In genomic region chr16:76294691-76295214, GRCh38 we compare ENCODE assay signal across 21 cellular contexts. TPM values are rescaled to one million over a fixed set of nuclear protein-coding genes. Genes with fewer than 3 reads are reported as not detected.
A peak's percentile ranks its signal among the peaks of the same experiment; 100 is the strongest.
DNase-seq lines count a peak whose midpoint lies in the region; ATAC-seq, FAIRE-seq and TF ChIP-seq lines count a peak whose summit lies in the region.
"Had no signal": no experiment of that assay in that cellular context is flagged by ENCODE, and none has a peak within 500 bp of the region (broad histone marks: within the 10 kb centered on the region; RNA-seq: fewer than 3 reads in every experiment).

No MANE protein-coding gene starts in this region.

- DNase-seq in GM12878 (ENCODE audit: low read depth, low spot score), result no peak
- no peak for DNase-seq in RCC 7860 (ENCODE audit: low spot score)
- DNase-seq: ACHN; BE2C; C1 segment of cervical spinal cord; Caco-2; CD4-positive, CD25-positive, alpha-beta regulatory T cell; GM23248; IMR-90 had no signal

- H2AFZ ChIP-seq in OCI-LY3 (ENCODE audit: low read depth, low read length), result peak overlapping the region; percentile 69
- H2AFZ ChIP-seq in GM12878 (ENCODE audit: control insufficient read depth, low read depth, low read length), result no peak overlapping the region
- H2AFZ ChIP-seq: GM23248 had no signal

- H3K9me3 ChIP-seq in OCI-LY3 (ENCODE audit: insufficient read depth, low read length) (no peaks in the 10 kb centered on the region), GM12878 (replicated peaks; ENCODE audit: control insufficient read depth, insufficient read depth, low read length) (no peaks in the 10 kb centered on the region)
- H3K9me3 ChIP-seq: BE2C, Caco-2, HAP-1 had no signal

- RAD21 ChIA-PET in GM12878 (lab: Charles Lee; ENCODE audit: unreplicated experiment), result interaction anchor here (0.7 to 1.0 kb wide), 2 partner anchors 9 to 15 kb away, joined by 3 read pairs; no protein-coding TSS in a partner anchor

- CTCF ChIA-PET in GM12878 (lab: Yijun Ruan, JAX), result interaction anchor here (1.2 to 1.5 kb wide), 2 partner anchors 16 to 358 kb away, joined by 3 to 4 read pairs; no protein-coding TSS in a partner anchor

- TF ChIP-seq RAD21 in GM12878 (IDR thresholded peaks at IDR 0.05; ENCODE audit: insufficient read depth, low read depth, low read length), result no peak

- ATAC-seq in HG02885 (IDR thresholded peaks at IDR 0.05; ENCODE audit: poor library complexity, unreplicated experiment) (peak; percentile 57), GM12878 (peak; percentile 74), GM19455 (IDR thresholded peaks at IDR 0.05; ENCODE audit: unreplicated experiment) (no peak), GM18907 (IDR thresholded peaks at IDR 0.05; ENCODE audit: unreplicated experiment) (no peak), GM18519 (IDR thresholded peaks at IDR 0.05; ENCODE audit: low FRiP score, unreplicated experiment) (no peak)
- ATAC-seq: K562 had no signal

- H3K4me2 ChIP-seq in OCI-LY3 (ENCODE audit: low read length) (no peak overlapping the region), GM12878 (ENCODE audit: control insufficient read depth, insufficient read depth) (no peak overlapping the region)

- in situ Hi-C loops in GM12878 (cut with MboI), result no loop called here

- no peak for TF ChIP-seq POLR2A in GM12878 (IDR thresholded peaks at IDR 0.05; ENCODE audit: low read depth, low read length)

- H3K9ac ChIP-seq in OCI-LY3 (ENCODE audit: low read length), result no peak overlapping the region
- no peak overlapping the region for H3K9ac ChIP-seq in GM12878 (ENCODE audit: control insufficient read depth, insufficient read depth, low read length)
- H3K9ac ChIP-seq: GM23248 had no signal

- FAIRE-seq in GM12878 (lab: Jason Lieb, UNC) (no peak), RCC 7860 (lab: Jason Lieb, UNC) (no peak)
- FAIRE-seq: D721Med, G401.6, GM19239, K562 had no signal

- no TSS peak for BruUV-seq in GM12878 (replicated peaks; lab: Mats Ljungman, UMichigan)

- POLR2A ChIA-PET in GM12878 (lab: Charles Lee), result no interaction called here

- H3K36me3 ChIP-seq in OCI-LY3 (replicated peaks; ENCODE audit: low read depth, low read length), result no peaks in the 10 kb centered on the region
- no peaks in the 10 kb centered on the region for H3K36me3 ChIP-seq in GM12878 (ENCODE audit: control insufficient read depth in 2 of 2, insufficient read depth in 2 of 2, low read length in 1 of 2)
- H3K36me3 ChIP-seq: BE2C, HAP-1 had no signal

- WGBS in GM12878 (ENCODE audit: insufficient coverage, insufficient replicate concordance, low lambda C conversion rate, missing lambda C conversion rate), result 64% methylated on average over 3 of the region's 3 CpGs

- H3K79me2 ChIP-seq in OCI-LY3 (ENCODE audit: low read length), result no peaks in the 10 kb centered on the region
- no peaks in the 10 kb centered on the region for H3K79me2 ChIP-seq in GM12878 (ENCODE audit: control insufficient read depth, insufficient read depth, low read length)

- H4K20me1 ChIP-seq in OCI-LY3 (ENCODE audit: insufficient read depth, low read length) (no peaks in the 10 kb centered on the region), GM12878 (ENCODE audit: control insufficient read depth, insufficient read depth) (no peaks in the 10 kb centered on the region)

- SMC1A ChIA-PET in GM12878 (lab: Charles Lee; ENCODE audit: uncharacterized antibody, unreplicated experiment), result no interaction called here

- intact Hi-C loops in GM12878 (cut with micrococcal nuclease; ENCODE audit: unreplicated experiment), result no loop called here

- H3K27ac ChIP-seq in OCI-LY3 (ENCODE audit: low read length), result no peak overlapping the region
- no peak overlapping the region for H3K27ac ChIP-seq in GM12878 (ENCODE audit: control insufficient read depth, insufficient read depth)
- H3K27ac ChIP-seq: GM23248, HL-60 had no signal

- H3K4me3 ChIP-seq in OCI-LY3 (ENCODE audit: low read length), result no peak overlapping the region
- no peak overlapping the region for H3K4me3 ChIP-seq in GM12878
- H3K4me3 ChIP-seq: GM23248, HAP-1, K562 had no signal

- H3K4me1 ChIP-seq in OCI-LY3 (ENCODE audit: low read length) (peaks cover 15% of the 10 kb centered on the region), GM12878 (ENCODE audit: control insufficient read depth, insufficient read depth, low read length) (no peaks in the 10 kb centered on the region)
- H3K4me1 ChIP-seq: BE2C, Caco-2, HAP-1 had no signal

- TF ChIP-seq EP300 in GM12878 (IDR thresholded peaks at IDR 0.05; ENCODE audit: borderline replicate concordance in 1 of 2, control insufficient read depth in 1 of 2, low read depth in 2 of 2, low read length in 2 of 2), result no peak

- H3K27me3 ChIP-seq in OCI-LY3 (ENCODE audit: low read depth, low read length), result no peaks in the 10 kb centered on the region
- no peaks in the 10 kb centered on the region for H3K27me3 ChIP-seq in GM12878 (replicated peaks in 1 of 2; ENCODE audit: control insufficient read depth in 2 of 2, insufficient read depth in 2 of 2, low read length in 1 of 2)
- H3K27me3 ChIP-seq: BE2C had no signal

- no peak for TF ChIP-seq CTCF in OCI-LY3 (IDR thresholded peaks at IDR 0.05; ENCODE audit: low read depth, low read length)
- no peak for TF ChIP-seq CTCF in GM12878 (IDR thresholded peaks at IDR 0.05 in 2 of 3, conservative IDR thresholded peaks at IDR 0.05 in 1 of 3; ENCODE audit: control insufficient read depth in 2 of 3, extremely low read depth in 1 of 3, insufficient read depth in 1 of 3, low read depth in 3 of 3, low read length in 3 of 3)

TF ChIP-seq in GM12878, 131 proteins besides CTCF, POLR2A, EP300 and RAD21:
- TF ChIP-seq NKRF (conservative IDR thresholded peaks at IDR 0.05) (no peak), ZZZ3 (IDR thresholded peaks at IDR 0.05; ENCODE audit: control insufficient read depth, insufficient read length, low read depth) (no peak), SMC3 (IDR thresholded peaks at IDR 0.05; ENCODE audit: borderline replicate concordance, low read length) (no peak), ZNF24 (IDR thresholded peaks at IDR 0.05) (peak; percentile 74), ZNF384 (IDR thresholded peaks at IDR 0.05; ENCODE audit: borderline replicate concordance, low read depth, low read length) (no peak)

RNA-seq across cellular contexts. Expression of gene CNTNAP4, which starts 17.6 kb away (rescaled TPM):
- 12.1 and 15.2 TPM in 2 replicates for total RNA-seq in GM12878 (2013; cell fraction: nucleolus; rRNA removed)
- 1.1 and 2.1 TPM in 2 replicates for total RNA-seq in GM12878 (2014; rRNA removed)
- 1.4 and 1.7 TPM in 2 replicates for total RNA-seq in GM12878 (2014; rRNA removed; fragmentation: Illumina TruSeq; extraction: Trizol)
- 1.3 and 1.8 TPM in 2 replicates for total RNA-seq in GM12878 (2021)
- not detected for polyA plus RNA-seq in GM12878 (2011; ENCODE audit: low read depth)
- polyA plus RNA-seq in GM12878 (2011; rRNA removed), result 0.84 and 1.3 TPM in 2 replicates
- 0.43 and 0.53 TPM in 2 replicates for polyA plus RNA-seq in GM12878 (2011; cell fraction: cytosol; rRNA removed)
- polyA plus RNA-seq in GM12878 (2011; cell fraction: nucleus; rRNA removed), result 1.7 and 1.9 TPM in 2 replicates
- 0.18 and 0.23 TPM in 2 replicates for polyA plus RNA-seq in GM12878 (2012)
- polyA plus RNA-seq in GM12878 (2014; fragmentation: Illumina TruSeq; extraction: Trizol), result 0.96 and 1.5 TPM in 2 replicates
- polyA plus RNA-seq in GM12878 (2014; fragmentation: Nextera tagmentation; extraction: Ambion mirVana), result under 1 TPM; 0.45 to 0.75 TPM
- polyA plus RNA-seq in GM12878 (2014; rRNA removed), result 0.81 and 1.9 TPM in 2 replicates
- polyA plus RNA-seq in GM12878 (2016; fragmentation: Nextera tagmentation; extraction: Ambion mirVana), result under 1 TPM; 0.54 to 0.77 TPM
- 1.1 and 2.3 TPM in 2 replicates for polyA minus RNA-seq in GM12878 (2011; rRNA and poly(A)+ RNA removed)
- not detected in 2 replicates for polyA minus RNA-seq in GM12878 (2011; cell fraction: cytosol; rRNA and poly(A)+ RNA removed)
- polyA minus RNA-seq in GM12878 (2011; cell fraction: nucleus; rRNA and poly(A)+ RNA removed), result 2.7 and 3.1 TPM in 2 replicates
- total RNA-seq: A172; Caco-2; CD4-positive, CD25-positive, alpha-beta regulatory T cell; GM23248; IMR-90; K562 had no signal
- polyA plus RNA-seq: CD4-positive, CD25-positive, alpha-beta regulatory T cell; GM23248; IMR-90; K562 had no signal

Comparison
In these comparisons a context has a peak if more than half of its experiments do, and no peak if none do; other contexts are left out.
1. ATAC-seq: peak in HG02885 (single experiment) and GM12878 (single experiment); none in GM19455 (single experiment), GM18907 (single experiment) and GM18519 (single experiment).